In genomic region chr22:49692499-49693225, GRCh38 we compare ENCODE assay signal across 19 cellular contexts.
DNase-seq lines count a peak whose midpoint lies in the region; ATAC-seq and TF ChIP-seq lines count a peak whose summit lies in the region.
"Had no signal": no experiment of that assay in that cellular context is flagged by ENCODE, and none has a peak within 500 bp of the region (broad histone marks: within the 10 kb centered on the region; RNA-seq: fewer than 3 reads in every experiment).

No MANE protein-coding gene starts in this region.

- TF ChIP-seq CTCF in type B pancreatic cell (conservative IDR thresholded peaks at IDR 0.05) = no peak

- H2AFZ ChIP-seq in neuronal stem cell (ENCODE audit: low read length) = no peak overlapping the region

- H2BK15ac ChIP-seq in neuronal stem cell (ENCODE audit: low read length) = no peak overlapping the region

- H3K4me3 ChIP-seq in neuronal stem cell (ENCODE audit: low read length in 2 of 2) = peak overlapping the region in 1 of 2 donors; percentile 56

- H3K4me1 ChIP-seq in neuronal stem cell (ENCODE audit: control insufficient read depth in 2 of 2, insufficient read depth in 1 of 2, low read depth in 1 of 2, low read length in 2 of 2) = no peaks in the 10 kb centered on the region

- H4K91ac ChIP-seq in neuronal stem cell (ENCODE audit: low read depth, low read length, poor library complexity) = no peak overlapping the region

- peaks cover 0 to 6% (median 0%) of the 10 kb centered on the region in 3 experiments for H3K27me3 ChIP-seq in neuronal stem cell (ENCODE audit: control insufficient read depth in 3 of 3, insufficient read depth in 3 of 3, low read depth in 1 of 3, low read length in 3 of 3)

- H3K4me2 ChIP-seq in neuronal stem cell (ENCODE audit: insufficient read depth, low read length, poor library complexity, severe bottlenecking) = no peak overlapping the region

- peaks cover 0 to 2% of the 10 kb centered on the region in 2 donors for H3K36me3 ChIP-seq in neuronal stem cell (replicated peaks in 1 of 2; ENCODE audit: control insufficient read depth in 2 of 2, insufficient read depth in 2 of 2, low read length in 2 of 2)

- H3K18ac ChIP-seq in neuronal stem cell (ENCODE audit: low read length) = peak overlapping the region; percentile 8

- peak overlapping the region; percentile 82 for H3K14ac ChIP-seq in neuronal stem cell (ENCODE audit: low read length)

- no peak overlapping the region for H3K27ac Mint-ChIP-seq in type B pancreatic cell
- H3K27ac Mint-ChIP-seq: CD4-positive, CD25-positive, alpha-beta regulatory T cell had no signal

- H2BK12ac ChIP-seq in neuronal stem cell (ENCODE audit: low read length) = no peak overlapping the region

- H2BK120ac ChIP-seq in neuronal stem cell (ENCODE audit: low read depth, low read length) = no peak overlapping the region

- H2BK5ac ChIP-seq in neuronal stem cell (ENCODE audit: low read length) = no peak overlapping the region

- H3K4me3 Mint-ChIP-seq in type B pancreatic cell = no peak overlapping the region

- DNase-seq in D341Med (ENCODE audit: low spot score) = peak; percentile 18
- DNase-seq in activated CD8-positive, alpha-beta memory T cell treated with anti-CD3 and anti-CD28 coated beads, Interleukin-2, amount 50 U/mL, for 48 hours = peak; percentile 46
- DNase-seq in neuronal stem cell (ENCODE audit: low spot score) = no peak
- peak; percentile 64 for DNase-seq in type B pancreatic cell (ENCODE audit: extremely low spot score, unreplicated experiment)
- DNase-seq in hepatic stellate cell (ENCODE audit: low spot score) = no peak
- no peak for DNase-seq in H4 (ENCODE audit: low spot score)
- DNase-seq: ACHN; AML-193; CD4-positive, CD25-positive, alpha-beta regulatory T cell; DMS53; H7; IMR-90; Kasumi-1; MM.1S; NCI-H1092 treated with DMSO at 0.1 percent for 48 hours; NCI-H446; NCI-H69; SHP77 treated with DMSO at 0.1 percent for 48 hours had no signal

- peaks cover 10% of the 10 kb centered on the region for H3K27me3 Mint-ChIP-seq in type B pancreatic cell

- H3K9me3 Mint-ChIP-seq in type B pancreatic cell = no peaks in the 10 kb centered on the region

- no CpG with 5 or more reads among the region's 18 CpGs for WGBS in neuronal stem cell (ENCODE audit: extremely low coverage in 2 of 2, insufficient read length in 2 of 2, insufficient replicate concordance in 1 of 2), 2 donors

- no peak overlapping the region for H4K8ac ChIP-seq in neuronal stem cell (ENCODE audit: low read depth, low read length)

- no peak overlapping the region for H3K4ac ChIP-seq in neuronal stem cell (ENCODE audit: low read length)

- H3K9me3 ChIP-seq in neuronal stem cell (replicated peaks in 1 of 2; ENCODE audit: control insufficient read depth in 2 of 2, insufficient read depth in 1 of 2, low read depth in 1 of 2, low read length in 2 of 2) = peaks cover 0 to 16% of the 10 kb centered on the region in 2 donors

- H3K23ac ChIP-seq in neuronal stem cell (ENCODE audit: low read depth, low read length, poor library complexity) = no peak overlapping the region

- peaks cover 4% of the 10 kb centered on the region for H3K79me1 ChIP-seq in neuronal stem cell (ENCODE audit: low read depth, low read length)

- no peak overlapping the region for H3K9ac ChIP-seq in neuronal stem cell (ENCODE audit: low read depth, low read length, poor library complexity)

- ATAC-seq in GM21619 (IDR thresholded peaks at IDR 0.05; ENCODE audit: unreplicated experiment) = no peak

- no peaks in the 10 kb centered on the region for H3K4me1 Mint-ChIP-seq in type B pancreatic cell (ENCODE audit: unreplicated experiment)

- no peak overlapping the region for H3K27ac ChIP-seq in neuronal stem cell (replicated peaks; ENCODE audit: low read length)

- no peaks in the 10 kb centered on the region for H3K36me3 Mint-ChIP-seq in type B pancreatic cell
- H3K36me3 Mint-ChIP-seq: CD4-positive, CD25-positive, alpha-beta regulatory T cell had no signal

- H2AK5ac ChIP-seq in neuronal stem cell (ENCODE audit: low read depth, low read length) = no peak overlapping the region

Comparison
In these comparisons a context has a peak if more than half of its experiments do, and no peak if none do; other contexts are left out.
1. DNase-seq: peak in D341Med (single experiment), activated CD8-positive, alpha-beta memory T cell treated with anti-CD3 and anti-CD28 coated beads, Interleukin-2, amount 50 U/mL, for 48 hours (single experiment) and type B pancreatic cell (single experiment); none in neuronal stem cell (single experiment), hepatic stellate cell (single experiment) and H4 (single experiment).